21 cellular contexts compared by ENCODE assay signal in the genomic region with DNA sequence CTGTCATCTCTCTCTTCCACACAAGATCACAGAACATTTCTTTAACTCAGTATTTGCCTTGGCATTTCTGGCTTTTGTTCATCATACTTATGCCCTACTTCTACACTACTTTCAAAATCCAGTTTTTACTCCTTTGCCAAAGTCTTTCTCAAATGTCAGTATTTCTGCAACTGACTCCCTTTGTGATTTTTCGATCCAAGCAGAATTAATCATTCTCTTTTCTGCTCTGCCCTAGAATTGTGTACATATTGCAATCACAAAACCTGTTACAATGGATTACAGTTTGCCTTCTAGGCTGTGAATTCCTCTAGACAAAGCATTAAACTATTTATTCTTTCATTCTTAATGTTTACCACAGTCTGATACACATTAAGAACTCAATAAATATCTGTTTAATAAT. TPM values are rescaled to one million over a fixed set of nuclear protein-coding genes. Genes with fewer than 3 reads are reported as not detected.
DNase-seq lines count a peak whose midpoint lies in the region; ATAC-seq and TF ChIP-seq lines count a peak whose summit lies in the region.
"Had no signal": no experiment of that assay in that cellular context is flagged by ENCODE, and none has a peak within 500 bp of the region (broad histone marks: within the 10 kb centered on the region; RNA-seq: fewer than 3 reads in every experiment).

No MANE protein-coding gene starts in this region.

- no peak for TF ChIP-seq EP300 in ovary (IDR thresholded peaks at IDR 0.05)

- WGBS in ovary, 3 donors = 68 to 80% (median 69%) methylated on average over 1 of the region's 1 CpG

- BruUV-seq in Calu3 (replicated peaks; lab: Mats Ljungman, UMichigan) = no TSS peak

- no peak overlapping the region for H3K4me2 ChIP-seq in KMS-11
- H3K4me2 ChIP-seq: BLaER1 had no signal

- intact Hi-C loops in Calu3 (cut with micrococcal nuclease; ENCODE audit: unreplicated experiment) = no loop called here
- intact Hi-C loops in ovary (cut with DNase I) = no loop called here

- H3K9ac ChIP-seq in KMS-11 (no peak overlapping the region), adipocyte (ENCODE audit: low read length) (peak overlapping the region; percentile 60)
- H3K9ac ChIP-seq: BLaER1 had no signal

- DNase-seq in adipocyte (ENCODE audit: low read depth) = no peak
- no peak for DNase-seq in left lobe of liver (ENCODE audit: low spot score)
- DNase-seq in activated naive CD4-positive, alpha-beta T cell treated with anti-CD3 and anti-CD28 coated beads, Interleukin-2, amount 50 U/mL, for 72 hours (ENCODE audit: low spot score in 2 of 2) = no peak
- DNase-seq in stimulated activated CD4-positive, alpha-beta T cell treated with anti-CD3 and anti-CD28 coated beads, Interleukin-4, amount 100 ng/mL, for 1 hour = no peak
- no peak for DNase-seq in Calu3
- no peak for DNase-seq in ovary
- DNase-seq: 8988T; ACHN; BE2C; C1 segment of cervical spinal cord; CD4-positive, alpha-beta memory T cell; CD4-positive, CD25-positive, alpha-beta regulatory T cell; CD8-positive, alpha-beta memory T cell; COR-L47; DMS79 treated with DMSO at 0.1 percent for 48 hours; GF-D8 had no signal

- TF ChIP-seq CTCF in KMS-11 (conservative IDR thresholded peaks at IDR 0.05; ENCODE audit: low read depth, low read length) (no peak), nephron (IDR thresholded peaks at IDR 0.05; ENCODE audit: unreplicated experiment in 3 of 3) (no peak), Calu3 (IDR thresholded peaks at IDR 0.05; ENCODE audit: unreplicated experiment) (no peak), ovary (IDR thresholded peaks at IDR 0.05) (no peak)

- CTCF ChIA-PET in Calu3 (lab: Charles Lee) = no interaction called here

- ATAC-seq in left lobe of liver = peak; percentile 50
- no peak for ATAC-seq in activated naive CD4-positive, alpha-beta T cell treated with anti-CD3 and anti-CD28 coated beads, Interleukin-2, amount 50 U/mL, for 72 hours

- H3K36me3 Mint-ChIP-seq in nephron (ENCODE audit: low read depth) = no peaks in the 10 kb centered on the region
- no peaks in the 10 kb centered on the region for H3K36me3 Mint-ChIP-seq in activated naive CD4-positive, alpha-beta T cell treated with anti-CD3 and anti-CD28 coated beads, Interleukin-2, amount 50 U/mL, for 72 hours
- no peaks in the 10 kb centered on the region for H3K36me3 Mint-ChIP-seq in Calu3 (ENCODE audit: insufficient read depth, unreplicated experiment)
- H3K36me3 Mint-ChIP-seq: CD14-positive monocyte; CD4-positive, alpha-beta memory T cell; CD4-positive, CD25-positive, alpha-beta regulatory T cell; CD8-positive, alpha-beta memory T cell had no signal

- H3K4me3 Mint-ChIP-seq in nephron = no peak overlapping the region
- no peak overlapping the region for H3K4me3 Mint-ChIP-seq in Calu3 (ENCODE audit: low read depth, unreplicated experiment)
- H3K4me3 Mint-ChIP-seq: CD14-positive monocyte; CD4-positive, alpha-beta memory T cell; CD4-positive, CD25-positive, alpha-beta regulatory T cell; CD8-positive, alpha-beta memory T cell had no signal

- no peaks in the 10 kb centered on the region for H3K79me2 ChIP-seq in KMS-11 (ENCODE audit: insufficient read depth, low read depth)

- H3K9me3 Mint-ChIP-seq in nephron = no peaks in the 10 kb centered on the region
- peaks cover 0 to 4% of the 10 kb centered on the region in 2 donors for H3K9me3 Mint-ChIP-seq in activated naive CD4-positive, alpha-beta T cell treated with anti-CD3 and anti-CD28 coated beads, Interleukin-2, amount 50 U/mL, for 72 hours
- H3K9me3 Mint-ChIP-seq in Calu3 (ENCODE audit: low read depth, unreplicated experiment) = no peaks in the 10 kb centered on the region
- H3K9me3 Mint-ChIP-seq: CD4-positive, alpha-beta memory T cell; CD8-positive, alpha-beta memory T cell had no signal

- no peaks in the 10 kb centered on the region for H3K36me3 ChIP-seq in KMS-11 (ENCODE audit: insufficient read depth)
- H3K36me3 ChIP-seq in adipocyte (ENCODE audit: control insufficient read depth, insufficient read depth, low read length, severe bottlenecking) = no peaks in the 10 kb centered on the region
- H3K36me3 ChIP-seq in ovary = no peaks in the 10 kb centered on the region
- H3K36me3 ChIP-seq: BE2C, BLaER1 had no signal

- no peak for TF ChIP-seq POLR2A in ovary (IDR thresholded peaks at IDR 0.05)

- peaks cover 15% of the 10 kb centered on the region for H3K4me1 ChIP-seq in KMS-11 (ENCODE audit: low read depth, poor library complexity, severe bottlenecking)
- peaks cover 20% of the 10 kb centered on the region for H3K4me1 ChIP-seq in adipocyte (ENCODE audit: control insufficient read depth, insufficient read depth, low read length)
- no peaks in the 10 kb centered on the region for H3K4me1 ChIP-seq in ovary (ENCODE audit: insufficient read depth)
- H3K4me1 ChIP-seq: BE2C, BLaER1 had no signal

- H3K27ac ChIP-seq in KMS-11 = no peak overlapping the region
- H3K27ac ChIP-seq in ovary = no peak overlapping the region
- H3K27ac ChIP-seq: BLaER1 had no signal

- H3K27me3 Mint-ChIP-seq in nephron (ENCODE audit: low read depth) (no peaks in the 10 kb centered on the region), Calu3 (ENCODE audit: unreplicated experiment) (peaks cover 9% of the 10 kb centered on the region)

- H2AFZ ChIP-seq in KMS-11 (ENCODE audit: low read depth) = 0 out of 2 replicates have a peak overlapping the region, but pooled peaks have one; percentile 1

- H4K20me1 ChIP-seq in KMS-11 (ENCODE audit: insufficient read depth) = no peaks in the 10 kb centered on the region
- H4K20me1 ChIP-seq: BLaER1 had no signal

- H3K4me3 ChIP-seq in KMS-11 (IDR thresholded peaks at IDR 0.05; ENCODE audit: insufficient read depth, low read depth, low read length) = no peak overlapping the region
- no peak overlapping the region for H3K4me3 ChIP-seq in adipocyte (ENCODE audit: low read length)
- H3K4me3 ChIP-seq in ovary = no peak overlapping the region
- H3K4me3 ChIP-seq: BLaER1 had no signal

- H3K27ac Mint-ChIP-seq in nephron (peak overlapping the region in 2 of 3 experiments; percentile 66 to 74), Calu3 (ENCODE audit: unreplicated experiment) (no peak overlapping the region)
- H3K27ac Mint-ChIP-seq in activated naive CD4-positive, alpha-beta T cell treated with anti-CD3 and anti-CD28 coated beads, Interleukin-2, amount 50 U/mL, for 72 hours = no peak overlapping the region
- H3K27ac Mint-ChIP-seq: CD14-positive monocyte; CD4-positive, alpha-beta memory T cell; CD4-positive, CD25-positive, alpha-beta regulatory T cell; CD8-positive, alpha-beta memory T cell had no signal

- H3K27me3 ChIP-seq in KMS-11 (ENCODE audit: insufficient read depth, low read depth) = no peaks in the 10 kb centered on the region
- no peaks in the 10 kb centered on the region for H3K27me3 ChIP-seq in adipocyte (replicated peaks; ENCODE audit: control insufficient read depth, insufficient read depth, low read length)
- no peaks in the 10 kb centered on the region for H3K27me3 ChIP-seq in ovary
- H3K27me3 ChIP-seq: BE2C, BLaER1 had no signal

- H3K9me3 ChIP-seq in adipocyte (ENCODE audit: control insufficient read depth, low read length) (no peaks in the 10 kb centered on the region), ovary (no peaks in the 10 kb centered on the region)
- H3K9me3 ChIP-seq: BE2C, BLaER1 had no signal

- H3K4me1 Mint-ChIP-seq in nephron (peaks cover 14% of the 10 kb centered on the region), Calu3 (ENCODE audit: low read depth, unreplicated experiment) (no peaks in the 10 kb centered on the region)
- H3K4me1 Mint-ChIP-seq: CD14-positive monocyte; CD4-positive, alpha-beta memory T cell; CD8-positive, alpha-beta memory T cell had no signal

RNA-seq across cellular contexts. Expression of a gene that starts 33.3 kb away (rescaled TPM):
- total RNA-seq in left lobe of liver (270 TPM), Calu3 (2022) (not detected in 2 replicates), ovary (under 1 TPM in 1 of 7 donors, not detected in 6; 0.18 TPM)
- not detected for total RNA-seq in activated naive CD4-positive, alpha-beta T cell treated with anti-CD3 and anti-CD28 coated beads, Interleukin-2, amount 50 U/mL, for 72 hours
- polyA plus RNA-seq in ovary = not detected
- total RNA-seq: CD4-positive, alpha-beta memory T cell; CD4-positive, CD25-positive, alpha-beta regulatory T cell; CD8-positive, alpha-beta memory T cell had no signal
- polyA plus RNA-seq: AG04450; CD14-positive monocyte; CD4-positive, alpha-beta memory T cell; CD4-positive, CD25-positive, alpha-beta regulatory T cell; CD8-positive, alpha-beta memory T cell had no signal

Comparison
In these comparisons a context has a peak if more than half of its experiments do, and no peak if none do; other contexts are left out.
1. H3K27ac Mint-ChIP-seq: peak in nephron (2 of 3); none in activated naive CD4-positive, alpha-beta T cell treated with anti-CD3 and anti-CD28 coated beads, Interleukin-2, amount 50 U/mL, for 72 hours (0 of 2) and Calu3 (single experiment).
2. RNA of a gene that starts 33.3 kb away (total RNA-seq): 270 TPM in left lobe of liver (single experiment); not detected in activated naive CD4-positive, alpha-beta T cell treated with anti-CD3 and anti-CD28 coated beads, Interleukin-2, amount 50 U/mL, for 72 hours, not detected in Calu3 and 0.18 TPM in ovary; every median in the first group is over 100 times any median in the second.